ENCODE assay signal across 14 cellular contexts in genomic region chr7:50920031-50920635, GRCh38.
DNase-seq lines count a peak whose midpoint lies in the region; ATAC-seq and TF ChIP-seq lines count a peak whose summit lies in the region.
"Had no signal": no experiment of that assay in that cellular context is flagged by ENCODE, and none has a peak within 500 bp of the region (broad histone marks: within the 10 kb centered on the region; RNA-seq: fewer than 3 reads in every experiment).

No MANE protein-coding gene starts in this region.

- no peaks in the 10 kb centered on the region for H3K36me3 Mint-ChIP-seq in activated naive CD8-positive, alpha-beta T cell treated with anti-CD3 and anti-CD28 coated beads, Interleukin-2, amount 50 U/mL, for 24 hours (ENCODE audit: low read depth)
- H3K36me3 Mint-ChIP-seq: CD4-positive, CD25-positive, alpha-beta regulatory T cell had no signal

- peaks cover 2% of the 10 kb centered on the region for H3K27me3 Mint-ChIP-seq in activated naive CD8-positive, alpha-beta T cell treated with anti-CD3 and anti-CD28 coated beads, Interleukin-2, amount 50 U/mL, for 24 hours
- H3K27me3 Mint-ChIP-seq: CD4-positive, CD25-positive, alpha-beta regulatory T cell had no signal

- DNase-seq in A172 (ENCODE audit: low spot score) (peak; percentile 18), M059J (ENCODE audit: low read depth) (peak; percentile 29), RPMI7951 (ENCODE audit: low read depth) (peak; percentile 67), fibroblast of the aortic adventitia (ENCODE audit: low read depth) (peak; percentile 26), DMS 273 treated with DMSO at 0.1 percent for 48 hours (lab: John Stamatoyannopoulos, UW) (no peak), RWPE1 (ENCODE audit: low spot score) (no peak), transverse colon (no peak)
- DNase-seq in activated naive CD8-positive, alpha-beta T cell treated with anti-CD3 and anti-CD28 coated beads, Interleukin-2, amount 50 U/mL, for 24 hours: no peak
- DNase-seq: 8988T; ACHN; CD4-positive, CD25-positive, alpha-beta regulatory T cell; H7 had no signal

- ATAC-seq in activated naive CD8-positive, alpha-beta T cell treated with anti-CD3 and anti-CD28 coated beads, Interleukin-2, amount 50 U/mL, for 24 hours: no peak
- ATAC-seq: GM23338 had no signal

- POLR2A ChIA-PET in RWPE1 (lab: Yijun Ruan, JAX; ENCODE audit: low non-redundant PET): no interaction called here

- H3K4me3 Mint-ChIP-seq in activated naive CD8-positive, alpha-beta T cell treated with anti-CD3 and anti-CD28 coated beads, Interleukin-2, amount 50 U/mL, for 24 hours: no peak overlapping the region
- H3K4me3 Mint-ChIP-seq: CD4-positive, CD25-positive, alpha-beta regulatory T cell; GM23338 had no signal

- H3K27me3 ChIP-seq in transverse colon: no peaks in the 10 kb centered on the region
- H3K27me3 ChIP-seq: BLaER1 treated with 17β-estradiol and CSF1 and Interleukin-3, amounts not matched to agents 10 nM and 100 nM had no signal

- no peaks in the 10 kb centered on the region for H3K9me3 ChIP-seq in transverse colon
- H3K9me3 ChIP-seq: BLaER1 treated with 17β-estradiol and CSF1 and Interleukin-3, amounts not matched to agents 10 nM and 100 nM had no signal

- 67 to 85% methylated on average over 5 to 7 of the region's 7 CpGs for WGBS in transverse colon (ENCODE audit: low coverage in 1 of 2), 2 donors

- H3K4me3 ChIP-seq in fibroblast of the aortic adventitia (ENCODE audit: low read depth, low read length): no peak overlapping the region
- no peak overlapping the region for H3K4me3 ChIP-seq in transverse colon
- H3K4me3 ChIP-seq: BLaER1 treated with 17β-estradiol and CSF1 and Interleukin-3, amounts not matched to agents 10 nM and 100 nM; GM23338 had no signal

- H3K4me1 ChIP-seq in transverse colon: no peaks in the 10 kb centered on the region
- H3K4me1 ChIP-seq: BLaER1 treated with 17β-estradiol and CSF1 and Interleukin-3, amounts not matched to agents 10 nM and 100 nM had no signal

- intact Hi-C loops in transverse colon (cut with DNase I; ENCODE audit: low total_unique reads): no loop called here

- no peak for TF ChIP-seq POLR2A in transverse colon (IDR thresholded peaks at IDR 0.05)

- H3K27ac ChIP-seq in RWPE1 (no peak overlapping the region), transverse colon (no peak overlapping the region)
- H3K27ac ChIP-seq: BLaER1 treated with 17β-estradiol and CSF1 and Interleukin-3, amounts not matched to agents 10 nM and 100 nM had no signal

- no peaks in the 10 kb centered on the region for H3K36me3 ChIP-seq in transverse colon
- H3K36me3 ChIP-seq: BLaER1 treated with 17β-estradiol and CSF1 and Interleukin-3, amounts not matched to agents 10 nM and 100 nM had no signal

- CTCF ChIA-PET in RWPE1 (lab: Yijun Ruan, JAX): interaction anchor here (0.5 kb wide), 1 partner anchor 1488 kb away, joined by 3 read pairs; no protein-coding TSS in a partner anchor

- in situ Hi-C loops in transverse colon (cut with MboI; ENCODE audit: low pct_ligation_motif_present in 1 of 4, low pct_unique_long_range_greater_than_20kb in 1 of 4, low sequenced_read_pairs in 3 of 4): no loop called here

- TF ChIP-seq CTCF in fibroblast of the aortic adventitia (IDR thresholded peaks at IDR 0.05; ENCODE audit: insufficient read depth, low read length) (no peak), RWPE1 (conservative IDR thresholded peaks at IDR 0.05; ENCODE audit: low read depth) (no peak), transverse colon (IDR thresholded peaks at IDR 0.05) (no peak)

- H3K9me3 Mint-ChIP-seq in activated naive CD8-positive, alpha-beta T cell treated with anti-CD3 and anti-CD28 coated beads, Interleukin-2, amount 50 U/mL, for 24 hours: no peaks in the 10 kb centered on the region
- H3K9me3 Mint-ChIP-seq: GM23338 had no signal

- no peak for TF ChIP-seq EP300 in transverse colon (IDR thresholded peaks at IDR 0.05; ENCODE audit: low read depth)

- H3K27ac Mint-ChIP-seq in activated naive CD8-positive, alpha-beta T cell treated with anti-CD3 and anti-CD28 coated beads, Interleukin-2, amount 50 U/mL, for 24 hours: no peak overlapping the region
- H3K27ac Mint-ChIP-seq: CD4-positive, CD25-positive, alpha-beta regulatory T cell; GM23338 had no signal

- H3K4me1 Mint-ChIP-seq in activated naive CD8-positive, alpha-beta T cell treated with anti-CD3 and anti-CD28 coated beads, Interleukin-2, amount 50 U/mL, for 24 hours: no peaks in the 10 kb centered on the region

Comparison
In these comparisons a context has a peak if more than half of its experiments do, and no peak if none do; other contexts are left out.
1. DNase-seq: peak in A172 (single experiment), M059J (single experiment), RPMI7951 (single experiment) and fibroblast of the aortic adventitia (single experiment); none in DMS 273 treated with DMSO at 0.1 percent for 48 hours (single experiment), RWPE1 (single experiment), transverse colon (single experiment) and activated naive CD8-positive, alpha-beta T cell treated with anti-CD3 and anti-CD28 coated beads, Interleukin-2, amount 50 U/mL, for 24 hours (single experiment).